Comparison of ENCODE assay signal across 8 cellular contexts in genomic region chr18:69899154-69899923, GRCh38. TPM values are rescaled to one million over a fixed set of nuclear protein-coding genes. Genes with fewer than 3 reads are reported as not detected.
DNase-seq lines count a peak whose midpoint lies in the region; ATAC-seq and TF ChIP-seq lines count a peak whose summit lies in the region.
"Not testable (repeated sequence)": the region's sequence is repeated elsewhere in the genome, so short reads cannot be mapped to it uniquely, and the experiment has no call there.

No MANE protein-coding gene starts in this region.

- not testable (repeated sequence) for H3K79me2 ChIP-seq in Loucy (ENCODE audit: insufficient read depth, low read length)

- H3K4me2 ChIP-seq in Loucy (ENCODE audit: low read depth, low read length, poor library complexity, severe bottlenecking): peak overlapping the region; percentile 90

- H3K36me3 Mint-ChIP-seq in CD8-positive, alpha-beta T cell: peaks cover 43% of the 10 kb centered on the region
- H3K36me3 Mint-ChIP-seq in WTC11: not testable (repeated sequence)
- peaks cover 55% of the 10 kb centered on the region for H3K36me3 Mint-ChIP-seq in activated CD8-positive, alpha-beta T cell treated with anti-CD3 and anti-CD28 coated beads for 36 hours (ENCODE audit: low read depth)
- peaks cover 96% of the 10 kb centered on the region for H3K36me3 Mint-ChIP-seq in activated T-helper 17 cell treated with anti-CD3 and anti-CD28 coated beads, Interleukin-2, amount 50 U/mL, for 72 hours (ENCODE audit: low read depth)
- peaks cover 70% of the 10 kb centered on the region for H3K36me3 Mint-ChIP-seq in activated naive CD8-positive, alpha-beta T cell treated with anti-CD3 and anti-CD28 coated beads for 36 hours
- peaks cover 24 to 47% (median 39%) of the 10 kb centered on the region in 3 donors for H3K36me3 Mint-ChIP-seq in immature natural killer cell
- H3K36me3 Mint-ChIP-seq in stimulated activated effector memory CD8-positive, alpha-beta T cell treated with anti-CD3 and anti-CD28 coated beads, Interleukin-12 subunit alpha, Interleukin-12 subunit beta, amount 100 ng/mL, for 72 hours: peaks cover 97% of the 10 kb centered on the region

- H3K27ac Mint-ChIP-seq in CD8-positive, alpha-beta T cell: peak overlapping the region; percentile 70
- H3K27ac Mint-ChIP-seq in WTC11: 0 out of 2 replicates have a peak overlapping the region, but pooled peaks have one; percentile 39
- H3K27ac Mint-ChIP-seq in activated CD8-positive, alpha-beta T cell treated with anti-CD3 and anti-CD28 coated beads for 36 hours: peak overlapping the region; percentile 87
- peak overlapping the region; percentile 98 for H3K27ac Mint-ChIP-seq in activated T-helper 17 cell treated with anti-CD3 and anti-CD28 coated beads, Interleukin-2, amount 50 U/mL, for 72 hours
- H3K27ac Mint-ChIP-seq in activated naive CD8-positive, alpha-beta T cell treated with anti-CD3 and anti-CD28 coated beads for 36 hours: peak overlapping the region; percentile 74
- peak overlapping the region; percentile 84 to 99 (median 94) for H3K27ac Mint-ChIP-seq in immature natural killer cell
- peak overlapping the region; percentile 90 for H3K27ac Mint-ChIP-seq in stimulated activated effector memory CD8-positive, alpha-beta T cell treated with anti-CD3 and anti-CD28 coated beads, Interleukin-12 subunit alpha, Interleukin-12 subunit beta, amount 100 ng/mL, for 72 hours

- not testable (repeated sequence) for H3K9me3 Mint-ChIP-seq in CD8-positive, alpha-beta T cell; activated CD8-positive, alpha-beta T cell treated with anti-CD3 and anti-CD28 coated beads for 36 hours; activated T-helper 17 cell treated with anti-CD3 and anti-CD28 coated beads, Interleukin-2, amount 50 U/mL, for 72 hours; immature natural killer cell; stimulated activated effector memory CD8-positive, alpha-beta T cell treated with anti-CD3 and anti-CD28 coated beads, Interleukin-12 subunit alpha, Interleukin-12 subunit beta, amount 100 ng/mL, for 72 hours
- H3K9me3 Mint-ChIP-seq in WTC11: peaks cover 10% of the 10 kb centered on the region
- peaks cover 13% of the 10 kb centered on the region for H3K9me3 Mint-ChIP-seq in activated naive CD8-positive, alpha-beta T cell treated with anti-CD3 and anti-CD28 coated beads for 36 hours

- not testable (repeated sequence) for H4K20me1 ChIP-seq in Loucy (ENCODE audit: insufficient read depth, low read length, poor library complexity, severe bottlenecking)

- H3K36me3 ChIP-seq in CD8-positive, alpha-beta T cell (ENCODE audit: insufficient read depth, low read length): peaks cover 12% of the 10 kb centered on the region
- not testable (repeated sequence) for H3K36me3 ChIP-seq in Loucy (ENCODE audit: insufficient read depth, low read length)

- H3K4me1 ChIP-seq in CD8-positive, alpha-beta T cell (ENCODE audit: insufficient read depth, low read length): peaks cover 26% of the 10 kb centered on the region
- H3K4me1 ChIP-seq in Loucy (ENCODE audit: insufficient read depth, low read length, poor library complexity, severe bottlenecking): peaks cover 43% of the 10 kb centered on the region

- CTCF ChIA-PET in CD8-positive, alpha-beta T cell (lab: Charles Lee): interaction anchor here (0.8 to 2.5 kb wide), 4 partner anchors 9 to 59 kb away, joined by 3 to 8 read pairs (median 5); no protein-coding TSS in a partner anchor
- CTCF ChIA-PET in WTC11 (lab: Charles Lee): not testable (repeated sequence)
- CTCF ChIA-PET in activated CD8-positive, alpha-beta T cell treated with anti-CD3 and anti-CD28 coated beads for 36 hours (lab: Charles Lee): interaction anchor here (0.9 to 2.7 kb wide), 6 partner anchors 9 to 57 kb away, joined by 3 to 9 read pairs (median 5); no protein-coding TSS in a partner anchor

- H3K4me3 ChIP-seq in CD8-positive, alpha-beta T cell (ENCODE audit: low read depth, low read length): not testable (repeated sequence)
- peak overlapping the region; percentile 70 for H3K4me3 ChIP-seq in Loucy (ENCODE audit: low read length, poor library complexity, severe bottlenecking)

- not testable (repeated sequence) for DNase-seq in CD8-positive, alpha-beta T cell; WTC11 (ENCODE audit: low spot score); activated CD8-positive, alpha-beta T cell treated with anti-CD3 and anti-CD28 coated beads for 36 hours; activated naive CD8-positive, alpha-beta T cell treated with anti-CD3 and anti-CD28 coated beads for 36 hours; immature natural killer cell; stimulated activated effector memory CD8-positive, alpha-beta T cell treated with anti-CD3 and anti-CD28 coated beads, Interleukin-12 subunit alpha, Interleukin-12 subunit beta, amount 100 ng/mL, for 72 hours (ENCODE audit: low spot score in 2 of 2)

- H3K27me3 ChIP-seq in CD8-positive, alpha-beta T cell (ENCODE audit: insufficient read depth, low read length); Loucy (ENCODE audit: insufficient read depth, low read length, poor library complexity, severe bottlenecking): not testable (repeated sequence)

- intact Hi-C loops in CD8-positive, alpha-beta T cell (cut with DNase I, micrococcal nuclease): loop anchor here in 1 of 2 experiments (2.0 to 10.0 kb wide), 5 partner anchors 15 to 1185 kb away; partner anchors contain the start of gene TMX3
- intact Hi-C loops in activated CD8-positive, alpha-beta T cell treated with anti-CD3 and anti-CD28 coated beads for 36 hours (cut with micrococcal nuclease): not testable (repeated sequence)

- not testable (repeated sequence) for H2AFZ ChIP-seq in Loucy (ENCODE audit: low read length)

- H3F3A ChIP-seq in Loucy (ENCODE audit: low read depth): not testable (repeated sequence)

- H3K9ac ChIP-seq in Loucy (ENCODE audit: low read depth, low read length, poor library complexity, severe bottlenecking): peak overlapping the region; percentile 19

- H3K27me3 Mint-ChIP-seq in CD8-positive, alpha-beta T cell (ENCODE audit: low read depth); WTC11 (ENCODE audit: low read depth); activated CD8-positive, alpha-beta T cell treated with anti-CD3 and anti-CD28 coated beads for 36 hours; activated T-helper 17 cell treated with anti-CD3 and anti-CD28 coated beads, Interleukin-2, amount 50 U/mL, for 72 hours; activated naive CD8-positive, alpha-beta T cell treated with anti-CD3 and anti-CD28 coated beads for 36 hours: not testable (repeated sequence)
- peaks cover 17 to 30% (median 29%) of the 10 kb centered on the region in 3 donors for H3K27me3 Mint-ChIP-seq in immature natural killer cell (ENCODE audit: low read depth in 3 of 3)

- ATAC-seq in CD8-positive, alpha-beta T cell; WTC11; activated CD8-positive, alpha-beta T cell treated with anti-CD3 and anti-CD28 coated beads for 36 hours: not testable (repeated sequence)
- ATAC-seq in activated T-helper 17 cell treated with anti-CD3 and anti-CD28 coated beads, Interleukin-2, amount 50 U/mL, for 72 hours (replicated peaks): peak; percentile 49
- peak; percentile 60 for ATAC-seq in stimulated activated effector memory CD8-positive, alpha-beta T cell treated with anti-CD3 and anti-CD28 coated beads, Interleukin-12 subunit alpha, Interleukin-12 subunit beta, amount 100 ng/mL, for 72 hours

- peaks cover 67% of the 10 kb centered on the region for H3K4me1 Mint-ChIP-seq in CD8-positive, alpha-beta T cell (ENCODE audit: low read depth)
- peaks cover 25% of the 10 kb centered on the region for H3K4me1 Mint-ChIP-seq in WTC11
- peaks cover 55% of the 10 kb centered on the region for H3K4me1 Mint-ChIP-seq in activated CD8-positive, alpha-beta T cell treated with anti-CD3 and anti-CD28 coated beads for 36 hours (ENCODE audit: low read depth)
- H3K4me1 Mint-ChIP-seq in activated T-helper 17 cell treated with anti-CD3 and anti-CD28 coated beads, Interleukin-2, amount 50 U/mL, for 72 hours: peaks cover 61% of the 10 kb centered on the region
- peaks cover 57% of the 10 kb centered on the region for H3K4me1 Mint-ChIP-seq in activated naive CD8-positive, alpha-beta T cell treated with anti-CD3 and anti-CD28 coated beads for 36 hours
- H3K4me1 Mint-ChIP-seq in immature natural killer cell: peaks cover 78 to 93% of the 10 kb centered on the region in 2 donors
- H3K4me1 Mint-ChIP-seq in stimulated activated effector memory CD8-positive, alpha-beta T cell treated with anti-CD3 and anti-CD28 coated beads, Interleukin-12 subunit alpha, Interleukin-12 subunit beta, amount 100 ng/mL, for 72 hours: peaks cover 72% of the 10 kb centered on the region

- H3K27ac ChIP-seq in CD8-positive, alpha-beta T cell (ENCODE audit: low read depth, low read length): not testable (repeated sequence)

- peak overlapping the region; percentile 52 for H3K4me3 Mint-ChIP-seq in CD8-positive, alpha-beta T cell
- not testable (repeated sequence) for H3K4me3 Mint-ChIP-seq in WTC11; activated naive CD8-positive, alpha-beta T cell treated with anti-CD3 and anti-CD28 coated beads for 36 hours
- H3K4me3 Mint-ChIP-seq in activated CD8-positive, alpha-beta T cell treated with anti-CD3 and anti-CD28 coated beads for 36 hours: peak overlapping the region; percentile 42
- H3K4me3 Mint-ChIP-seq in activated T-helper 17 cell treated with anti-CD3 and anti-CD28 coated beads, Interleukin-2, amount 50 U/mL, for 72 hours: peak overlapping the region; percentile 84
- peak overlapping the region; percentile 82 to 92 (median 88) for H3K4me3 Mint-ChIP-seq in immature natural killer cell
- peak overlapping the region; percentile 80 for H3K4me3 Mint-ChIP-seq in stimulated activated effector memory CD8-positive, alpha-beta T cell treated with anti-CD3 and anti-CD28 coated beads, Interleukin-12 subunit alpha, Interleukin-12 subunit beta, amount 100 ng/mL, for 72 hours

- not testable (repeated sequence) for TF ChIP-seq CTCF in CD8-positive, alpha-beta T cell (IDR thresholded peaks at IDR 0.05); Loucy (conservative IDR thresholded peaks at IDR 0.05; ENCODE audit: low read length); WTC11 (IDR thresholded peaks at IDR 0.05); activated CD8-positive, alpha-beta T cell treated with anti-CD3 and anti-CD28 coated beads for 36 hours (IDR thresholded peaks at IDR 0.05)

- not testable (repeated sequence) for H3K9me2 ChIP-seq in Loucy (replicated peaks; ENCODE audit: low read depth, low read length)

- not testable (repeated sequence) for H3K9me3 ChIP-seq in CD8-positive, alpha-beta T cell (ENCODE audit: low read length); Loucy (ENCODE audit: insufficient read depth, low read depth, low read length)

- POLR2A ChIA-PET in CD8-positive, alpha-beta T cell (lab: Charles Lee): interaction anchor here (1.2 to 3.5 kb wide), 4 partner anchors 9 to 105 kb away, joined by 3 to 18 read pairs (median 6); no protein-coding TSS in a partner anchor
- POLR2A ChIA-PET in WTC11 (lab: Charles Lee): not testable (repeated sequence)
- POLR2A ChIA-PET in activated CD8-positive, alpha-beta T cell treated with anti-CD3 and anti-CD28 coated beads for 36 hours (lab: Charles Lee): interaction anchor here (0.6 to 3.4 kb wide), 9 partner anchors 14 to 67 kb away, joined by 3 to 31 read pairs (median 9); no protein-coding TSS in a partner anchor

RNA-seq across cellular contexts. Expression of gene CD226, which starts 48.3 kb away (rescaled TPM):
- total RNA-seq in CD8-positive, alpha-beta T cell: 10 to 100 TPM; 20.1 TPM
- 0.23 to 0.55 TPM (median 0.24 TPM) in 3 replicates for total RNA-seq in WTC11 (2021)
- total RNA-seq in activated CD8-positive, alpha-beta T cell treated with anti-CD3 and anti-CD28 coated beads for 36 hours: 10 to 100 TPM; 41.5 to 41.7 TPM
- total RNA-seq in activated T-helper 17 cell treated with anti-CD3 and anti-CD28 coated beads, Interleukin-2, amount 50 U/mL, for 72 hours: 100 to 1,000 TPM; 136 to 146 TPM
- 10 to 100 TPM; 57.2 to 57.7 TPM for total RNA-seq in activated naive CD8-positive, alpha-beta T cell treated with anti-CD3 and anti-CD28 coated beads for 36 hours
- 100 to 1,000 TPM in 2 of 3 donors, 10 to 100 TPM in 1; 59.9 to 103 (median 102) TPM for polyA plus RNA-seq in immature natural killer cell

Comparison
In these comparisons a context has a peak if more than half of its experiments do, and no peak if none do; other contexts are left out.
1. H3K27ac Mint-ChIP-seq: peak in every context shown above with its lines; median percentile 98 in activated T-helper 17 cell treated with anti-CD3 and anti-CD28 coated beads, Interleukin-2, amount 50 U/mL, for 72 hours; 94 in immature natural killer cell; 90 in stimulated activated effector memory CD8-positive, alpha-beta T cell treated with anti-CD3 and anti-CD28 coated beads, Interleukin-12 subunit alpha, Interleukin-12 subunit beta, amount 100 ng/mL, for 72 hours; 87 in activated CD8-positive, alpha-beta T cell treated with anti-CD3 and anti-CD28 coated beads for 36 hours; 74 in activated naive CD8-positive, alpha-beta T cell treated with anti-CD3 and anti-CD28 coated beads for 36 hours; 70 in CD8-positive, alpha-beta T cell; 39 in WTC11.
2. RNA of gene CD226, which starts 48.3 kb away (total RNA-seq): 136 to 146 TPM in activated T-helper 17 cell treated with anti-CD3 and anti-CD28 coated beads, Interleukin-2, amount 50 U/mL, for 72 hours, 57.2 to 57.7 TPM in activated naive CD8-positive, alpha-beta T cell treated with anti-CD3 and anti-CD28 coated beads for 36 hours, 41.5 to 41.7 TPM in activated CD8-positive, alpha-beta T cell treated with anti-CD3 and anti-CD28 coated beads for 36 hours and 20.1 TPM in CD8-positive, alpha-beta T cell; 0.23 to 0.55 TPM in WTC11; every median in the first group is over 10 times any median in the second.